1 cellular context compared by ENCODE assay signal in the genomic region with DNA sequence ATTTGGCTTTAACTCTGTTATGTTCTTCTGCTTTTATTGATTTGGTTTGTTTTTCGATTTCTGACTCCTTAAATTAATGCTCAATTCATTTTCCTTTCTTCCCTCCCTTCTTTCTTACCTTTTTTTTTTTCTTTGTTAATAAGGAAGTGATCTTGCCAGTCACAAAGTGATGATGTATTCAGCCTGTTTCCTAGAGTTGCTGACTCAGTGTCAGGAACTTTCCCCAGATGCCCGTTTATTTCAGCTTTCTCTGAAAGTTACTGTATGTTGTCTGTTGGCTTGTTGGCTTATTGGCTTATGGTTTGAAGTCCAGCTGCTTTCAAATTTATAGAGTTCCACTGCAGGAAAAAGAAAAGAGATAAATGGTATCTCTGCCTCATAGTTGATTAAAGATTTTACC.
TF ChIP-seq lines count a peak whose summit lies in the region.

No MANE protein-coding gene starts in this region.

TF ChIP-seq in SK-N-SH treated with all-trans-retinoic acid at 6 μM for 48 hours, 23 proteins besides CTCF, POLR2A, EP300 and RAD21 (continued from another document):
- TF ChIP-seq, protein P1, sequence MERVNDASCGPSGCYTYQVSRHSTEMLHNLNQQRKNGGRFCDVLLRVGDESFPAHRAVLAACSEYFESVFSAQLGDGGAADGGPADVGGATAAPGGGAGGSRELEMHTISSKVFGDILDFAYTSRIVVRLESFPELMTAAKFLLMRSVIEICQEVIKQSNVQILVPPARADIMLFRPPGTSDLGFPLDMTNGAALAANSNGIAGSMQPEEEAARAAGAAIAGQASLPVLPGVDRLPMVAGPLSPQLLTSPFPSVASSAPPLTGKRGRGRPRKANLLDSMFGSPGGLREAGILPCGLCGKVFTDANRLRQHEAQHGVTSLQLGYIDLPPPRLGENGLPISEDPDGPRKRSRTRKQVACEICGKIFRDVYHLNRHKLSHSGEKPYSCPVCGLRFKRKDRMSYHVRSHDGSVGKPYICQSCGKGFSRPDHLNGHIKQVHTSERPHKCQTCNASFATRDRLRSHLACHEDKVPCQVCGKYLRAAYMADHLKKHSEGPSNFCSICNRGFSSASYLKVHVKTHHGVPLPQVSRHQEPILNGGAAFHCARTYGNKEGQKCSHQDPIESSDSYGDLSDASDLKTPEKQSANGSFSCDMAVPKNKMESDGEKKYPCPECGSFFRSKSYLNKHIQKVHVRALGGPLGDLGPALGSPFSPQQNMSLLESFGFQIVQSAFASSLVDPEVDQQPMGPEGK (CRISPR knock-in tag; IDR thresholded peaks at IDR 0.05; ENCODE audit: borderline replicate concordance): no peak
- TF ChIP-seq PPARA (CRISPR knock-in tag; IDR thresholded peaks at IDR 0.05; ENCODE audit: borderline replicate concordance) (no peak), ZNF565 (CRISPR knock-in tag; conservative IDR thresholded peaks at IDR 0.05; ENCODE audit: low read depth) (no peak), GLIS3 (CRISPR knock-in tag; IDR thresholded peaks at IDR 0.05) (no peak)
- TF ChIP-seq, protein P2, sequence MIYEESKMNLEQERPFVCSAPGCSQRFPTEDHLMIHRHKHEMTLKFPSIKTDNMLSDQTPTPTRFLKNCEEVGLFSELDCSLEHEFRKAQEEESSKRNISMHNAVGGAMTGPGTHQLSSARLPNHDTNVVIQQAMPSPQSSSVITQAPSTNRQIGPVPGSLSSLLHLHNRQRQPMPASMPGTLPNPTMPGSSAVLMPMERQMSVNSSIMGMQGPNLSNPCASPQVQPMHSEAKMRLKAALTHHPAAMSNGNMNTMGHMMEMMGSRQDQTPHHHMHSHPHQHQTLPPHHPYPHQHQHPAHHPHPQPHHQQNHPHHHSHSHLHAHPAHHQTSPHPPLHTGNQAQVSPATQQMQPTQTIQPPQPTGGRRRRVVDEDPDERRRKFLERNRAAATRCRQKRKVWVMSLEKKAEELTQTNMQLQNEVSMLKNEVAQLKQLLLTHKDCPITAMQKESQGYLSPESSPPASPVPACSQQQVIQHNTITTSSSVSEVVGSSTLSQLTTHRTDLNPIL (CRISPR knock-in tag; IDR thresholded peaks at IDR 0.05; ENCODE audit: low read depth): no peak
